In genomic region chr19:15124572-15125231, GRCh38 we compare ENCODE assay signal across 8 cellular contexts. TPM values are rescaled to one million over a fixed set of nuclear protein-coding genes. Genes with fewer than 3 reads are reported as not detected.
DNase-seq lines count a peak whose midpoint lies in the region; ATAC-seq and TF ChIP-seq lines count a peak whose summit lies in the region.

No MANE protein-coding gene starts in this region.

- no peaks in the 10 kb centered on the region for H3K79me2 ChIP-seq in KMS-11 (ENCODE audit: insufficient read depth, low read depth)

- H3K27me3 ChIP-seq in KMS-11 (ENCODE audit: insufficient read depth, low read depth) (peaks cover 6% of the 10 kb centered on the region; the same call in 1 of the 2 replicates), stomach smooth muscle (ENCODE audit: control insufficient read depth in 1 of 2, insufficient read depth in 2 of 2, low read length in 2 of 2) (no peaks in the 10 kb centered on the region)

- H3K4me1 ChIP-seq in KMS-11 (ENCODE audit: low read depth, poor library complexity, severe bottlenecking): peaks cover 4% of the 10 kb centered on the region
- peaks cover 31% of the 10 kb centered on the region for H3K4me1 ChIP-seq in stomach smooth muscle (ENCODE audit: control insufficient read depth, insufficient read depth, low read length)

- no peaks in the 10 kb centered on the region for H3K36me3 ChIP-seq in KMS-11 (ENCODE audit: insufficient read depth)
- peaks cover 25 to 27% of the 10 kb centered on the region in 2 donors for H3K36me3 ChIP-seq in stomach smooth muscle (ENCODE audit: control insufficient read depth in 2 of 2, insufficient read depth in 2 of 2, low read length in 2 of 2)

- H3K27me3 Mint-ChIP-seq in brain: peaks cover 17% of the 10 kb centered on the region

- ATAC-seq in left lobe of liver: peak; percentile 80

- H3K4me1 Mint-ChIP-seq in brain: peaks cover 30% of the 10 kb centered on the region

- peak overlapping the region; percentile 84 for H3K4me2 ChIP-seq in KMS-11

- H3K9ac ChIP-seq in KMS-11 (peak overlapping the region; percentile 87), stomach smooth muscle (ENCODE audit: low read length in 2 of 2) (peak overlapping the region; percentile 85 to 94)

- peaks cover 36% of the 10 kb centered on the region for H3K36me3 Mint-ChIP-seq in brain

- no peaks in the 10 kb centered on the region for H3K9me3 ChIP-seq in stomach smooth muscle (ENCODE audit: control insufficient read depth in 2 of 2, low read length in 2 of 2)

- peak overlapping the region; percentile 95 to 100 (median 98) for H3K4me3 Mint-ChIP-seq in brain

- peaks cover 0 to 3% (median 0%) of the 10 kb centered on the region in 5 experiments for H3K9me3 Mint-ChIP-seq in brain

- DNase-seq in NCI-H1417 treated with DMSO at 0.1 percent for 48 hours (lab: John Stamatoyannopoulos, UW) (peak; percentile 43), NCI-H1417 (lab: John Stamatoyannopoulos, UW) (no peak), left lobe of liver (ENCODE audit: low spot score) (no peak), T-helper 9 cell (no peak), Kasumi-1 (lab: John Stamatoyannopoulos, UW) (no peak)

- peak overlapping the region; percentile 97 for H2AFZ ChIP-seq in KMS-11 (ENCODE audit: low read depth)

- H4K20me1 ChIP-seq in KMS-11 (ENCODE audit: insufficient read depth): no peaks in the 10 kb centered on the region

- H3K27ac ChIP-seq in KMS-11 (no peak overlapping the region), stomach smooth muscle (ENCODE audit: low read length) (peak overlapping the region; percentile 98)

- TF ChIP-seq CTCF in KMS-11 (conservative IDR thresholded peaks at IDR 0.05; ENCODE audit: low read depth, low read length) (no peak), brain (conservative IDR thresholded peaks at IDR 0.05) (no peak)

- H3K27ac Mint-ChIP-seq in brain: peak overlapping the region; percentile 98 to 99 (median 98)

- H3K4me3 ChIP-seq in KMS-11 (IDR thresholded peaks at IDR 0.05; ENCODE audit: insufficient read depth, low read depth, low read length) (no peak overlapping the region), stomach smooth muscle (ENCODE audit: low read length in 2 of 2) (peak overlapping the region; percentile 80 to 95)

RNA-seq across cellular contexts. Expression of gene SYDE1, which starts 17.5 kb away (rescaled TPM):
- 3.9 TPM for polyA plus RNA-seq in brain (ENCODE audit: insufficient read depth, low read depth, low replicate concordance)
- total RNA-seq in left lobe of liver: 3.4 TPM

RNA-seq across cellular contexts. Expression of gene OR1I1, which starts 42.7 kb away (rescaled TPM):
- polyA plus RNA-seq in brain (ENCODE audit: insufficient read depth, low read depth, low replicate concordance): not detected
- total RNA-seq in left lobe of liver: not detected
